In the genomic region with DNA sequence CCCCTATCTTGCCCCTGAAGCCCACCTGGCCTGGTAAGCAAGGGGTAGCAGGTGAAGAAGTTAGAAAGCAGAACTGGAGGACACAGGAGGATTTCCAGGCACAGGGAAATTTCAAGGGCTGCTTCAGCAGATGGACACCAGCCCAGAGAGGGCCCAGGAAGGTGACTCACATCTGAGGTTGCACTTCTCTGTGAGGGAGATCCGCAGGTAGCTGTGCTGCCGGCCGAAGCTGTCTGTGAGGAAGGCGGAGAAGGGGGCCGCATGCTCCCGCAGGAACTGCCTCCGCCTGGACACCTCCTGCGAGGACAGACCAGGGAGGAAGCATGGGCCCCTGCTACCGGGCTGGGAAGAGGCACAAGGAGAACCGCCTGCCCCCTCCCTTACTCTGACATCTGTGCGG, we compare ENCODE assay signal across 16 cellular contexts. TPM values are rescaled to one million over a fixed set of nuclear protein-coding genes. Genes with fewer than 3 reads are reported as not detected.
DNase-seq lines count a peak whose midpoint lies in the region; ATAC-seq, FAIRE-seq and TF ChIP-seq lines count a peak whose summit lies in the region.
"Had no signal": no experiment of that assay in that cellular context is flagged by ENCODE, and none has a peak within 500 bp of the region (broad histone marks: within the 10 kb centered on the region; RNA-seq: fewer than 3 reads in every experiment).

No MANE protein-coding gene starts in this region.

- H3K4me3 Mint-ChIP-seq in activated CD8-positive, alpha-beta T cell treated with anti-CD3 and anti-CD28 coated beads, Interleukin-2, amount 10 ng/mL, durations not matched to agents 7 days and 5 days = no peak overlapping the region
- no peak overlapping the region for H3K4me3 Mint-ChIP-seq in activated CD8-positive, alpha-beta T cell treated with anti-CD3 and anti-CD28 coated beads for 36 hours
- H3K4me3 Mint-ChIP-seq in CD14-positive monocyte = no peak overlapping the region
- H3K4me3 Mint-ChIP-seq: activated CD4-positive, alpha-beta memory T cell treated with anti-CD3 and anti-CD28 coated beads for 36 hours; activated naive CD4-positive, alpha-beta T cell treated with anti-CD3 and anti-CD28 coated beads for 36 hours had no signal

- no peaks in the 10 kb centered on the region for H3K36me3 Mint-ChIP-seq in activated CD8-positive, alpha-beta T cell treated with anti-CD3 and anti-CD28 coated beads, Interleukin-2, amount 10 ng/mL, durations not matched to agents 7 days and 5 days (ENCODE audit: low read depth)
- H3K36me3 Mint-ChIP-seq in activated CD8-positive, alpha-beta T cell treated with anti-CD3 and anti-CD28 coated beads for 36 hours (ENCODE audit: low read depth) = no peaks in the 10 kb centered on the region
- no peaks in the 10 kb centered on the region for H3K36me3 Mint-ChIP-seq in CD14-positive monocyte
- H3K36me3 Mint-ChIP-seq: activated CD4-positive, alpha-beta memory T cell treated with anti-CD3 and anti-CD28 coated beads for 36 hours had no signal

- H3K36me3 ChIP-seq in ascending aorta = peaks cover 31 to 41% of the 10 kb centered on the region in 2 donors
- no peaks in the 10 kb centered on the region for H3K36me3 ChIP-seq in ovary
- no peaks in the 10 kb centered on the region for H3K36me3 ChIP-seq in prostate gland

- H3K4me1 ChIP-seq in ascending aorta = peaks cover 11 to 57% of the 10 kb centered on the region in 2 donors
- no peaks in the 10 kb centered on the region for H3K4me1 ChIP-seq in ovary (ENCODE audit: insufficient read depth)
- H3K4me1 ChIP-seq in prostate gland (replicated peaks) = no peaks in the 10 kb centered on the region
- H3K4me1 ChIP-seq: A549 had no signal

- no peak overlapping the region for H3K4me3 ChIP-seq in ascending aorta
- H3K4me3 ChIP-seq in ovary = no peak overlapping the region
- no peak overlapping the region for H3K4me3 ChIP-seq in prostate gland
- H3K4me3 ChIP-seq: A549, Peyer's patch had no signal

- H3K27me3 ChIP-seq in ascending aorta (no peaks in the 10 kb centered on the region), ovary (no peaks in the 10 kb centered on the region), prostate gland (replicated peaks; ENCODE audit: insufficient read depth) (no peaks in the 10 kb centered on the region)
- H3K27me3 ChIP-seq: Peyer's patch had no signal

- intact Hi-C loops in activated CD8-positive, alpha-beta T cell treated with anti-CD3 and anti-CD28 coated beads for 36 hours (cut with micrococcal nuclease) = no loop called here
- intact Hi-C loops in ascending aorta (cut with DNase I) = no loop called here
- intact Hi-C loops in CD14-positive monocyte (cut with micrococcal nuclease) = no loop called here
- intact Hi-C loops in ovary (cut with DNase I) = no loop called here
- intact Hi-C loops in prostate gland (cut with DNase I) = no loop called here

- 82 to 87% (median 84%) methylated on average over 10 to 11 of the region's 11 CpGs for WGBS in ovary, 3 donors
- 91% methylated on average over 11 of the region's 11 CpGs for WGBS in prostate gland

- peak overlapping the region; percentile 43 to 93 for H3K27ac ChIP-seq in ascending aorta
- no peak overlapping the region for H3K27ac ChIP-seq in ovary
- H3K27ac ChIP-seq in prostate gland = no peak overlapping the region
- H3K27ac ChIP-seq: A549 had no signal

- H3K27ac Mint-ChIP-seq in activated CD8-positive, alpha-beta T cell treated with anti-CD3 and anti-CD28 coated beads, Interleukin-2, amount 10 ng/mL, durations not matched to agents 7 days and 5 days = no peak overlapping the region
- no peak overlapping the region for H3K27ac Mint-ChIP-seq in activated CD8-positive, alpha-beta T cell treated with anti-CD3 and anti-CD28 coated beads for 36 hours
- no peak overlapping the region for H3K27ac Mint-ChIP-seq in CD14-positive monocyte
- H3K27ac Mint-ChIP-seq: activated CD4-positive, alpha-beta memory T cell treated with anti-CD3 and anti-CD28 coated beads for 36 hours; activated naive CD4-positive, alpha-beta T cell treated with anti-CD3 and anti-CD28 coated beads for 36 hours had no signal

- no peak for DNase-seq in activated CD8-positive, alpha-beta T cell treated with anti-CD3 and anti-CD28 coated beads, Interleukin-2, amount 10 ng/mL, durations not matched to agents 7 days and 5 days
- DNase-seq in activated CD8-positive, alpha-beta T cell treated with anti-CD3 and anti-CD28 coated beads for 36 hours = no peak
- no peak for DNase-seq in ascending aorta (ENCODE audit: low spot score in 2 of 2)
- peak; percentile 72 for DNase-seq in glomerular visceral epithelial cell (ENCODE audit: extremely low spot score)
- DNase-seq in urothelium cell line (ENCODE audit: low spot score) = peak; percentile 73
- no peak for DNase-seq in CD14-positive monocyte (ENCODE audit: low spot score)
- no peak for DNase-seq in ovary
- no peak for DNase-seq in prostate gland (ENCODE audit: low spot score)
- DNase-seq: activated CD4-positive, alpha-beta memory T cell treated with anti-CD3 and anti-CD28 coated beads for 36 hours; activated naive CD4-positive, alpha-beta T cell treated with anti-CD3 and anti-CD28 coated beads for 36 hours; cortex of kidney; foreskin melanocyte; retina; T-helper 9 cell had no signal

- peak; percentile 80 for FAIRE-seq in urothelium cell line (lab: Jason Lieb, UNC)
- FAIRE-seq: A549 had no signal

- no peaks in the 10 kb centered on the region for H3K9me3 ChIP-seq in ascending aorta
- no peaks in the 10 kb centered on the region for H3K9me3 ChIP-seq in ovary
- H3K9me3 ChIP-seq in prostate gland = no peaks in the 10 kb centered on the region
- H3K9me3 ChIP-seq: A549, Peyer's patch had no signal

- CTCF ChIA-PET in activated CD8-positive, alpha-beta T cell treated with anti-CD3 and anti-CD28 coated beads, Interleukin-2, amount 10 ng/mL, durations not matched to agents 7 days and 5 days (lab: Charles Lee) = no interaction called here
- CTCF ChIA-PET in activated CD8-positive, alpha-beta T cell treated with anti-CD3 and anti-CD28 coated beads for 36 hours (lab: Charles Lee) = no interaction called here

- peak; percentile 39 for ATAC-seq in activated CD8-positive, alpha-beta T cell treated with anti-CD3 and anti-CD28 coated beads, Interleukin-2, amount 10 ng/mL, durations not matched to agents 7 days and 5 days
- no peak for ATAC-seq in activated CD8-positive, alpha-beta T cell treated with anti-CD3 and anti-CD28 coated beads for 36 hours

- TF ChIP-seq POLR2A in ovary (IDR thresholded peaks at IDR 0.05) (no peak), prostate gland (IDR thresholded peaks at IDR 0.05) (no peak)

- H3K9me3 Mint-ChIP-seq in activated CD8-positive, alpha-beta T cell treated with anti-CD3 and anti-CD28 coated beads, Interleukin-2, amount 10 ng/mL, durations not matched to agents 7 days and 5 days (ENCODE audit: insufficient read depth) = no peaks in the 10 kb centered on the region
- H3K9me3 Mint-ChIP-seq in activated CD8-positive, alpha-beta T cell treated with anti-CD3 and anti-CD28 coated beads for 36 hours = peaks cover 4% of the 10 kb centered on the region
- peaks cover 0 to 4% (median 1%) of the 10 kb centered on the region in 7 donors for H3K9me3 Mint-ChIP-seq in CD14-positive monocyte

- no peaks in the 10 kb centered on the region for H3K27me3 Mint-ChIP-seq in activated CD8-positive, alpha-beta T cell treated with anti-CD3 and anti-CD28 coated beads, Interleukin-2, amount 10 ng/mL, durations not matched to agents 7 days and 5 days (ENCODE audit: low read depth)
- no peaks in the 10 kb centered on the region for H3K27me3 Mint-ChIP-seq in activated CD8-positive, alpha-beta T cell treated with anti-CD3 and anti-CD28 coated beads for 36 hours
- peaks cover 5 to 9% (median 8%) of the 10 kb centered on the region in 3 donors for H3K27me3 Mint-ChIP-seq in CD14-positive monocyte (ENCODE audit: low read depth in 3 of 3)

- TF ChIP-seq EP300 in ovary (IDR thresholded peaks at IDR 0.05) = no peak

- H3K4me1 Mint-ChIP-seq in activated CD8-positive, alpha-beta T cell treated with anti-CD3 and anti-CD28 coated beads, Interleukin-2, amount 10 ng/mL, durations not matched to agents 7 days and 5 days (ENCODE audit: low read depth) = peaks cover 7% of the 10 kb centered on the region
- peaks cover 8% of the 10 kb centered on the region for H3K4me1 Mint-ChIP-seq in activated CD8-positive, alpha-beta T cell treated with anti-CD3 and anti-CD28 coated beads for 36 hours (ENCODE audit: low read depth)
- no peaks in the 10 kb centered on the region for H3K4me1 Mint-ChIP-seq in CD14-positive monocyte

- TF ChIP-seq CTCF in activated CD8-positive, alpha-beta T cell treated with anti-CD3 and anti-CD28 coated beads for 36 hours (IDR thresholded peaks at IDR 0.05) = no peak
- TF ChIP-seq CTCF in ascending aorta (IDR thresholded peaks at IDR 0.05) = no peak
- no peak for TF ChIP-seq CTCF in CD14-positive monocyte (IDR thresholded peaks at IDR 0.05)
- TF ChIP-seq CTCF in ovary (IDR thresholded peaks at IDR 0.05) = no peak
- no peak for TF ChIP-seq CTCF in prostate gland (IDR thresholded peaks at IDR 0.05)

- POLR2A ChIA-PET in activated CD8-positive, alpha-beta T cell treated with anti-CD3 and anti-CD28 coated beads, Interleukin-2, amount 10 ng/mL, durations not matched to agents 7 days and 5 days (lab: Charles Lee) = no interaction called here
- POLR2A ChIA-PET in activated CD8-positive, alpha-beta T cell treated with anti-CD3 and anti-CD28 coated beads for 36 hours (lab: Charles Lee) = interaction anchor here (0.7 kb wide), 1 partner anchor 1066 kb away, joined by 4 read pairs; no protein-coding TSS in a partner anchor

RNA-seq across cellular contexts. Expression of gene MOCS1, which starts 7.1 kb away (rescaled TPM):
- total RNA-seq in activated CD8-positive, alpha-beta T cell treated with anti-CD3 and anti-CD28 coated beads, Interleukin-2, amount 10 ng/mL, durations not matched to agents 7 days and 5 days = not detected
- 1 to 10 TPM; 1.5 to 1.8 TPM for total RNA-seq in activated CD8-positive, alpha-beta T cell treated with anti-CD3 and anti-CD28 coated beads for 36 hours
- total RNA-seq in ascending aorta = 45.4 TPM
- polyA plus RNA-seq in CD14-positive monocyte = under 1 TPM; 0.05 to 0.26 TPM
- total RNA-seq in ovary = 10 to 100 TPM; 10.9 to 21.8 (median 17.2) TPM
- polyA plus RNA-seq in ovary = 10 to 100 TPM; 11.4 to 12.1 TPM
- 10 to 100 TPM in 1 of 2 donors, 1 to 10 TPM in 1; 7.2 to 19.8 TPM for total RNA-seq in prostate gland

Comparison
In these comparisons a context has a peak if more than half of its experiments do, and no peak if none do; other contexts are left out.
1. DNase-seq: peak in glomerular visceral epithelial cell (single experiment) and urothelium cell line (single experiment); none in activated CD8-positive, alpha-beta T cell treated with anti-CD3 and anti-CD28 coated beads, Interleukin-2, amount 10 ng/mL, durations not matched to agents 7 days and 5 days (single experiment), activated CD8-positive, alpha-beta T cell treated with anti-CD3 and anti-CD28 coated beads for 36 hours (single experiment), ascending aorta (0 of 2), CD14-positive monocyte (single experiment), ovary (0 of 5) and prostate gland (single experiment).
2. H3K27ac ChIP-seq: peak in ascending aorta (2 of 2); none in ovary (0 of 2) and prostate gland (0 of 2).